1 cellular context compared by ENCODE assay signal in the genomic region with DNA sequence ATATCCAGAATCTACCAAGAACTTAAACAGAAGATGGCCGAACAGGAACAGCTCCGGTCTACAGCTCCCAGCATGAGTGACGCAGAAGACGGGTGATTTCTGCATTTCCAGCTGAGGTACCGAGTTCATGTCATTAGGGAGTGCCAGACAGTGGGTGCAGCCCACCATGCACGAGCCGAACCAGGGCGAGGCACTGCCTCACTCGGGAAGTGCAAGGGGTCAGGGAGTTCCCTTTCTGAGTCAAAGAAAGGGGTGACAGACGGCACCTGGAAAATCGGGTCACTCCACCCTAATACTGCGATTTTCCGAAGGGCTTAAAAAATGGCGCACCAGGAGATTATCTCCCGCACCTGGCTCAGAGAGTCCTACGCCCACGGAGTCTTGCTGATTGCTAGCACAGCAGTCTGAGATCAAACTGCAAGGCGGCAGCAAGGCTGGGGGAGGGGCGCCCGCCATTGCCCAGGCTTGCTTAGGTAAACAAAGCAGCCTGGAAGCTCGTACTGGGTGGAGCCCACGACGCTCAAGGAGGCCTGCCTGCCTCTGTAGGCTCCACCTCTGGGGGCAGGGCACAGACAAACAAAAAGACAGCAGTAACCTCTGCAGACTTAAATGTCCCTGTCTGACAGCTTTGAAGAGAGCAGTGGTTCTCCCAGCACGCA.
A peak's percentile ranks its signal among the peaks of the same experiment; 100 is the strongest.
TF ChIP-seq lines count a peak whose summit lies in the region.

No MANE protein-coding gene starts in this region.

TF ChIP-seq in HEK293, 187 proteins besides CTCF, POLR2A, EP300 and RAD21 (continues in another document):
- TF ChIP-seq, protein P1, sequence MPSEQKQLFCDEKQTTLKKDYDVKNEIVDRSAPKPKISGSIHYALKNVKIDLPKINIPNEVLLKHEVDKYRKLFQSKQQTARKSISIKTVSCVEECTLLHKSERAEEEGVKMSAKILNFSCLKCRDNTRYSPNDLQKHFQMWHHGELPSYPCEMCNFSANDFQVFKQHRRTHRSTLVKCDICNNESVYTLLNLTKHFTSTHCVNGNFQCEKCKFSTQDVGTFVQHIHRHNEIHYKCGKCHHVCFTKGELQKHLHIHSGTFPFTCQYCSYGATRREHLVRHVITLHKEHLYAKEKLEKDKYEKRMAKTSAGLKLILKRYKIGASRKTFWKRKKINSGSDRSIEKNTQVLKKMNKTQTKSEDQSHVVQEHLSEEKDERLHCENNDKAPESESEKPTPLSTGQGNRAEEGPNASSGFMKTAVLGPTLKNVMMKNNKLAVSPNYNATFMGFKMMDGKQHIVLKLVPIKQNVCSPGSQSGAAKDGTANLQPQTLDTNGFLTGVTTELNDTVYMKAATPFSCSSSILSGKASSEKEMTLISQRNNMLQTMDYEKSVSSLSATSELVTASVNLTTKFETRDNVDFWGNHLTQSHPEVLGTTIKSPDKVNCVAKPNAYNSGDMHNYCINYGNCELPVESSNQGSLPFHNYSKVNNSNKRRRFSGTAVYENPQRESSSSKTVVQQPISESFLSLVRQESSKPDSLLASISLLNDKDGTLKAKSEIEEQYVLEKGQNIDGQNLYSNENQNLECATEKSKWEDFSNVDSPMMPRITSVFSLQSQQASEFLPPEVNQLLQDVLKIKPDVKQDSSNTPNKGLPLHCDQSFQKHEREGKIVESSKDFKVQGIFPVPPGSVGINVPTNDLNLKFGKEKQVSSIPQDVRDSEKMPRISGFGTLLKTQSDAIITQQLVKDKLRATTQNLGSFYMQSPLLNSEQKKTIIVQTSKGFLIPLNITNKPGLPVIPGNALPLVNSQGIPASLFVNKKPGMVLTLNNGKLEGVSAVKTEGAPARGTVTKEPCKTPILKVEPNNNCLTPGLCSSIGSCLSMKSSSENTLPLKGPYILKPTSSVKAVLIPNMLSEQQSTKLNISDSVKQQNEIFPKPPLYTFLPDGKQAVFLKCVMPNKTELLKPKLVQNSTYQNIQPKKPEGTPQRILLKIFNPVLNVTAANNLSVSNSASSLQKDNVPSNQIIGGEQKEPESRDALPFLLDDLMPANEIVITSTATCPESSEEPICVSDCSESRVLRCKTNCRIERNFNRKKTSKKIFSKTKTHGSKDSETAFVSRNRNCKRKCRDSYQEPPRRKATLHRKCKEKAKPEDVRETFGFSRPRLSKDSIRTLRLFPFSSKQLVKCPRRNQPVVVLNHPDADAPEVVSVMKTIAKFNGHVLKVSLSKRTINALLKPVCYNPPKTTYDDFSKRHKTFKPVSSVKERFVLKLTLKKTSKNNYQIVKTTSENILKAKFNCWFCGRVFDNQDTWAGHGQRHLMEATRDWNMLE (tag by site-specific recombination; conservative IDR thresholded peaks at IDR 0.05; ENCODE audit: low read depth): peak; percentile 46; the same call in 1 of the 2 replicates
- TF ChIP-seq ZBTB21 (tag by site-specific recombination; IDR thresholded peaks at IDR 0.05) (peak; percentile 65; the same call in 1 of the 2 replicates), YY1 (tag by site-specific recombination; IDR thresholded peaks at IDR 0.05) (peak; percentile 66), ZNF629 (tag by site-specific recombination; IDR thresholded peaks at IDR 0.05) (peak; percentile 58; the same call in 1 of the 2 replicates), ZNF501 (tag by site-specific recombination; IDR thresholded peaks at IDR 0.05) (peak; percentile 47; the same call in 1 of the 2 replicates), ZIC2 (tag by site-specific recombination; IDR thresholded peaks at IDR 0.05) (peak; percentile 40; the same call in 1 of the 2 replicates), ZNF335 (tag by site-specific recombination; conservative IDR thresholded peaks at IDR 0.05) (peak; percentile 23; the same call in 1 of the 2 replicates), YY2 (tag by site-specific recombination; IDR thresholded peaks at IDR 0.05) (peak; percentile 40; the same call in 1 of the 2 replicates), KLF1 (tag by site-specific recombination; IDR thresholded peaks at IDR 0.05) (peak; percentile 84), ZBTB20 (tag by site-specific recombination; IDR thresholded peaks at IDR 0.05) (peak; percentile 69), GLIS1 (tag by site-specific recombination; IDR thresholded peaks at IDR 0.05) (peak; percentile 54), ZNF558 (tag by site-specific recombination; IDR thresholded peaks at IDR 0.05) (0 out of 2 replicates have a peak, but pooled peaks have one; percentile 35), ZNF366 (tag by site-specific recombination; conservative IDR thresholded peaks at IDR 0.05) (peak; percentile 43), ZFP37 (tag by site-specific recombination; IDR thresholded peaks at IDR 0.05) (0 out of 2 replicates have a peak, but pooled peaks have one; percentile 47), GLIS2 (tag by site-specific recombination; IDR thresholded peaks at IDR 0.05) (peak; percentile 69; the same call in 1 of the 2 replicates), EGR2 (tag by site-specific recombination; IDR thresholded peaks at IDR 0.05; ENCODE audit: low read depth) (peak; percentile 68), ZFHX2 (tag by site-specific recombination; conservative IDR thresholded peaks at IDR 0.05) (peak; percentile 72), ZFP69B (tag by site-specific recombination; IDR thresholded peaks at IDR 0.05) (0 out of 2 replicates have a peak, but pooled peaks have one; percentile 26), ZBTB17 (tag by site-specific recombination; IDR thresholded peaks at IDR 0.05) (peak; percentile 90), SP3 (tag by site-specific recombination; IDR thresholded peaks at IDR 0.05) (peak; percentile 50), ZEB2 (tag by site-specific recombination; IDR thresholded peaks at IDR 0.05) (0 out of 2 replicates have a peak, but pooled peaks have one; percentile 39), SP7 (tag by site-specific recombination; IDR thresholded peaks at IDR 0.05) (0 out of 2 replicates have a peak, but pooled peaks have one; percentile 34), ZNF394 (tag by site-specific recombination; IDR thresholded peaks at IDR 0.05; ENCODE audit: borderline replicate concordance) (peak; percentile 46; the same call in 1 of the 2 replicates), ZNF2 (tag by site-specific recombination; IDR thresholded peaks at IDR 0.05) (peak; percentile 60; the same call in 1 of the 2 replicates), ZSCAN30 (tag by site-specific recombination; IDR thresholded peaks at IDR 0.05) (peak; percentile 71; the same call in 1 of the 2 replicates)
- TF ChIP-seq, protein P2, sequence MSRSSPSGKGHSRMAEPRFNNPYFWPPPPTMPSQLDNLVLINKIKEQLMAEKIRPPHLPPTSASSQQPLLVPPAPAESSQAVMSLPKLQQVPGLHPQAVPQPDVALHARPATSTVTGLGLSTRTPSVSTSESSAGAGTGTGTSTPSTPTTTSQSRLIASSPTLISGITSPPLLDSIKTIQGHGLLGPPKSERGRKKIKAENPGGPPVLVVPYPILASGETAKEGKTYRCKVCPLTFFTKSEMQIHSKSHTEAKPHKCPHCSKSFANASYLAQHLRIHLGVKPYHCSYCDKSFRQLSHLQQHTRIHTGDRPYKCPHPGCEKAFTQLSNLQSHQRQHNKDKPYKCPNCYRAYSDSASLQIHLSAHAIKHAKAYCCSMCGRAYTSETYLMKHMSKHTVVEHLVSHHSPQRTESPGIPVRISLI (tag by site-specific recombination; IDR thresholded peaks at IDR 0.05): 0 out of 2 replicates have a peak, but pooled peaks have one; percentile 12
- TF ChIP-seq, protein P3, sequence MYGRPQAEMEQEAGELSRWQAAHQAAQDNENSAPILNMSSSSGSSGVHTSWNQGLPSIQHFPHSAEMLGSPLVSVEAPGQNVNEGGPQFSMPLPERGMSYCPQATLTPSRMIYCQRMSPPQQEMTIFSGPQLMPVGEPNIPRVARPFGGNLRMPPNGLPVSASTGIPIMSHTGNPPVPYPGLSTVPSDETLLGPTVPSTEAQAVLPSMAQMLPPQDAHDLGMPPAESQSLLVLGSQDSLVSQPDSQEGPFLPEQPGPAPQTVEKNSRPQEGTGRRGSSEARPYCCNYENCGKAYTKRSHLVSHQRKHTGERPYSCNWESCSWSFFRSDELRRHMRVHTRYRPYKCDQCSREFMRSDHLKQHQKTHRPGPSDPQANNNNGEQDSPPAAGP (tag by site-specific recombination; IDR thresholded peaks at IDR 0.05): peak; percentile 50; the same call in 1 of the 2 replicates
- TF ChIP-seq, protein P4, sequence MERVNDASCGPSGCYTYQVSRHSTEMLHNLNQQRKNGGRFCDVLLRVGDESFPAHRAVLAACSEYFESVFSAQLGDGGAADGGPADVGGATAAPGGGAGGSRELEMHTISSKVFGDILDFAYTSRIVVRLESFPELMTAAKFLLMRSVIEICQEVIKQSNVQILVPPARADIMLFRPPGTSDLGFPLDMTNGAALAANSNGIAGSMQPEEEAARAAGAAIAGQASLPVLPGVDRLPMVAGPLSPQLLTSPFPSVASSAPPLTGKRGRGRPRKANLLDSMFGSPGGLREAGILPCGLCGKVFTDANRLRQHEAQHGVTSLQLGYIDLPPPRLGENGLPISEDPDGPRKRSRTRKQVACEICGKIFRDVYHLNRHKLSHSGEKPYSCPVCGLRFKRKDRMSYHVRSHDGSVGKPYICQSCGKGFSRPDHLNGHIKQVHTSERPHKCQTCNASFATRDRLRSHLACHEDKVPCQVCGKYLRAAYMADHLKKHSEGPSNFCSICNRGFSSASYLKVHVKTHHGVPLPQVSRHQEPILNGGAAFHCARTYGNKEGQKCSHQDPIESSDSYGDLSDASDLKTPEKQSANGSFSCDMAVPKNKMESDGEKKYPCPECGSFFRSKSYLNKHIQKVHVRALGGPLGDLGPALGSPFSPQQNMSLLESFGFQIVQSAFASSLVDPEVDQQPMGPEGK (tag by site-specific recombination; IDR thresholded peaks at IDR 0.05): peak; percentile 17; the same call in 1 of the 2 replicates
- TF ChIP-seq, protein P5, sequence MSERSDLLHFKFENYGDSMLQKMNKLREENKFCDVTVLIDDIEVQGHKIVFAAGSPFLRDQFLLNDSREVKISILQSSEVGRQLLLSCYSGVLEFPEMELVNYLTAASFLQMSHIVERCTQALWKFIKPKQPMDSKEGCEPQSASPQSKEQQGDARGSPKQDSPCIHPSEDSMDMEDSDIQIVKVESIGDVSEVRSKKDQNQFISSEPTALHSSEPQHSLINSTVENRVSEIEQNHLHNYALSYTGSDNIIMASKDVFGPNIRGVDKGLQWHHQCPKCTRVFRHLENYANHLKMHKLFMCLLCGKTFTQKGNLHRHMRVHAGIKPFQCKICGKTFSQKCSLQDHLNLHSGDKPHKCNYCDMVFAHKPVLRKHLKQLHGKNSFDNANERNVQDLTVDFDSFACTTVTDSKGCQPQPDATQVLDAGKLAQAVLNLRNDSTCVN (tag by site-specific recombination; optimal IDR thresholded peaks at IDR 0.05): peak; percentile 40
- TF ChIP-seq, protein P6, sequence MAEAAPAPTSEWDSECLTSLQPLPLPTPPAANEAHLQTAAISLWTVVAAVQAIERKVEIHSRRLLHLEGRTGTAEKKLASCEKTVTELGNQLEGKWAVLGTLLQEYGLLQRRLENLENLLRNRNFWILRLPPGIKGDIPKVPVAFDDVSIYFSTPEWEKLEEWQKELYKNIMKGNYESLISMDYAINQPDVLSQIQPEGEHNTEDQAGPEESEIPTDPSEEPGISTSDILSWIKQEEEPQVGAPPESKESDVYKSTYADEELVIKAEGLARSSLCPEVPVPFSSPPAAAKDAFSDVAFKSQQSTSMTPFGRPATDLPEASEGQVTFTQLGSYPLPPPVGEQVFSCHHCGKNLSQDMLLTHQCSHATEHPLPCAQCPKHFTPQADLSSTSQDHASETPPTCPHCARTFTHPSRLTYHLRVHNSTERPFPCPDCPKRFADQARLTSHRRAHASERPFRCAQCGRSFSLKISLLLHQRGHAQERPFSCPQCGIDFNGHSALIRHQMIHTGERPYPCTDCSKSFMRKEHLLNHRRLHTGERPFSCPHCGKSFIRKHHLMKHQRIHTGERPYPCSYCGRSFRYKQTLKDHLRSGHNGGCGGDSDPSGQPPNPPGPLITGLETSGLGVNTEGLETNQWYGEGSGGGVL (tag by site-specific recombination; IDR thresholded peaks at IDR 0.05): 0 out of 2 replicates have a peak, but pooled peaks have one; percentile 22
- TF ChIP-seq, protein P7, sequence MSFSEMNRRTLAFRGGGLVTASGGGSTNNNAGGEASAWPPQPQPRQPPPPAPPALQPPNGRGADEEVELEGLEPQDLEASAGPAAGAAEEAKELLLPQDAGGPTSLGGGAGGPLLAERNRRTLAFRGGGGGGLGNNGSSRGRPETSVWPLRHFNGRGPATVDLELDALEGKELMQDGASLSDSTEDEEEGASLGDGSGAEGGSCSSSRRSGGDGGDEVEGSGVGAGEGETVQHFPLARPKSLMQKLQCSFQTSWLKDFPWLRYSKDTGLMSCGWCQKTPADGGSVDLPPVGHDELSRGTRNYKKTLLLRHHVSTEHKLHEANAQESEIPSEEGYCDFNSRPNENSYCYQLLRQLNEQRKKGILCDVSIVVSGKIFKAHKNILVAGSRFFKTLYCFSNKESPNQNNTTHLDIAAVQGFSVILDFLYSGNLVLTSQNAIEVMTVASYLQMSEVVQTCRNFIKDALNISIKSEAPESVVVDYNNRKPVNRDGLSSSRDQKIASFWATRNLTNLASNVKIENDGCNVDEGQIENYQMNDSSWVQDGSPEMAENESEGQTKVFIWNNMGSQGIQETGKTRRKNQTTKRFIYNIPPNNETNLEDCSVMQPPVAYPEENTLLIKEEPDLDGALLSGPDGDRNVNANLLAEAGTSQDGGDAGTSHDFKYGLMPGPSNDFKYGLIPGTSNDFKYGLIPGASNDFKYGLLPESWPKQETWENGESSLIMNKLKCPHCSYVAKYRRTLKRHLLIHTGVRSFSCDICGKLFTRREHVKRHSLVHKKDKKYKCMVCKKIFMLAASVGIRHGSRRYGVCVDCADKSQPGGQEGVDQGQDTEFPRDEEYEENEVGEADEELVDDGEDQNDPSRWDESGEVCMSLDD (tag by site-specific recombination; IDR thresholded peaks at IDR 0.05): peak; percentile 87
- TF ChIP-seq, protein P8, sequence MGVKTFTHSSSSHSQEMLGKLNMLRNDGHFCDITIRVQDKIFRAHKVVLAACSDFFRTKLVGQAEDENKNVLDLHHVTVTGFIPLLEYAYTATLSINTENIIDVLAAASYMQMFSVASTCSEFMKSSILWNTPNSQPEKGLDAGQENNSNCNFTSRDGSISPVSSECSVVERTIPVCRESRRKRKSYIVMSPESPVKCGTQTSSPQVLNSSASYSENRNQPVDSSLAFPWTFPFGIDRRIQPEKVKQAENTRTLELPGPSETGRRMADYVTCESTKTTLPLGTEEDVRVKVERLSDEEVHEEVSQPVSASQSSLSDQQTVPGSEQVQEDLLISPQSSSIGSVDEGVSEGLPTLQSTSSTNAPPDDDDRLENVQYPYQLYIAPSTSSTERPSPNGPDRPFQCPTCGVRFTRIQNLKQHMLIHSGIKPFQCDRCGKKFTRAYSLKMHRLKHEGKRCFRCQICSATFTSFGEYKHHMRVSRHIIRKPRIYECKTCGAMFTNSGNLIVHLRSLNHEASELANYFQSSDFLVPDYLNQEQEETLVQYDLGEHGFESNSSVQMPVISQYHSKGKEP (tag by site-specific recombination; IDR thresholded peaks at IDR 0.05): peak; percentile 47; the same call in 1 of the 2 replicates
- TF ChIP-seq, protein P9, sequence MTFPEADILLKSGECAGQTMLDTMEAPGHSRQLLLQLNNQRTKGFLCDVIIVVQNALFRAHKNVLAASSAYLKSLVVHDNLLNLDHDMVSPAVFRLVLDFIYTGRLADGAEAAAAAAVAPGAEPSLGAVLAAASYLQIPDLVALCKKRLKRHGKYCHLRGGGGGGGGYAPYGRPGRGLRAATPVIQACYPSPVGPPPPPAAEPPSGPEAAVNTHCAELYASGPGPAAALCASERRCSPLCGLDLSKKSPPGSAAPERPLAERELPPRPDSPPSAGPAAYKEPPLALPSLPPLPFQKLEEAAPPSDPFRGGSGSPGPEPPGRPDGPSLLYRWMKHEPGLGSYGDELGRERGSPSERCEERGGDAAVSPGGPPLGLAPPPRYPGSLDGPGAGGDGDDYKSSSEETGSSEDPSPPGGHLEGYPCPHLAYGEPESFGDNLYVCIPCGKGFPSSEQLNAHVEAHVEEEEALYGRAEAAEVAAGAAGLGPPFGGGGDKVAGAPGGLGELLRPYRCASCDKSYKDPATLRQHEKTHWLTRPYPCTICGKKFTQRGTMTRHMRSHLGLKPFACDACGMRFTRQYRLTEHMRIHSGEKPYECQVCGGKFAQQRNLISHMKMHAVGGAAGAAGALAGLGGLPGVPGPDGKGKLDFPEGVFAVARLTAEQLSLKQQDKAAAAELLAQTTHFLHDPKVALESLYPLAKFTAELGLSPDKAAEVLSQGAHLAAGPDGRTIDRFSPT (tag by site-specific recombination; IDR thresholded peaks at IDR 0.05): 0 out of 2 replicates have a peak, but pooled peaks have one; percentile 29
